8 cellular contexts compared by ENCODE assay signal in genomic region chr2:235493402-235493774, GRCh38. TPM values are rescaled to one million over a fixed set of nuclear protein-coding genes. Genes with fewer than 3 reads are reported as not detected.
DNase-seq lines count a peak whose midpoint lies in the region; ATAC-seq and TF ChIP-seq lines count a peak whose summit lies in the region.

No MANE protein-coding gene starts in this region.

- ATAC-seq in GM19455 (IDR thresholded peaks at IDR 0.05; ENCODE audit: unreplicated experiment), result no peak

- no peaks in the 10 kb centered on the region for H3K36me3 ChIP-seq in A673 (ENCODE audit: insufficient read depth, low read length, poor library complexity, severe bottlenecking)

- DNase-seq in A673 (ENCODE audit: low spot score) (no peak), HFFc6 (no peak), cerebellar cortex (ENCODE audit: low spot score) (peak; percentile 39), medulla oblongata (ENCODE audit: extremely low spot score) (peak; percentile 48), type B pancreatic cell (ENCODE audit: extremely low spot score, unreplicated experiment) (no peak), GM13977 (ENCODE audit: low spot score) (no peak), iPS-NIHi11 (ENCODE audit: low spot score) (no peak)

- H3K9me3 Mint-ChIP-seq in HFFc6, result no peaks in the 10 kb centered on the region
- peaks cover 14% of the 10 kb centered on the region for H3K9me3 Mint-ChIP-seq in type B pancreatic cell

- peak overlapping the region; percentile 85 for H3K4me3 Mint-ChIP-seq in HFFc6
- H3K4me3 Mint-ChIP-seq in type B pancreatic cell, result peak overlapping the region; percentile 97

- in situ Hi-C loops in GM13977 (cut with MboI; ENCODE audit: low pct_unique_long_range_greater_than_20kb, low sequenced_read_pairs, unreplicated experiment), result no loop called here

- BruUV-seq in A673 (replicated peaks; lab: Mats Ljungman, UMichigan), result no TSS peak

- TF ChIP-seq CTCF in A673 (conservative IDR thresholded peaks at IDR 0.05; ENCODE audit: low read depth, low read length) (no peak), HFFc6 (IDR thresholded peaks at IDR 0.05) (no peak), type B pancreatic cell (conservative IDR thresholded peaks at IDR 0.05) (no peak), GM13977 (IDR thresholded peaks at IDR 0.05; ENCODE audit: extremely low read depth, insufficient read depth, missing control alignments) (no peak)

- peak overlapping the region; percentile 75 for H3K4me3 ChIP-seq in A673 (ENCODE audit: low read depth, low read length, poor library complexity, severe bottlenecking)

- H3K4me1 ChIP-seq in A673 (ENCODE audit: insufficient read depth, low read length, poor library complexity, severe bottlenecking), result peaks cover 15% of the 10 kb centered on the region

- H3K36me3 Mint-ChIP-seq in HFFc6 (ENCODE audit: low read depth) (no peaks in the 10 kb centered on the region), type B pancreatic cell (peaks cover 5% of the 10 kb centered on the region)

- H3K27me3 Mint-ChIP-seq in HFFc6 (ENCODE audit: insufficient read depth) (peaks cover 4% of the 10 kb centered on the region), type B pancreatic cell (peaks cover 4% of the 10 kb centered on the region)

- POLR2A ChIA-PET in A673 (lab: Charles Lee; ENCODE audit: low non-redundant PET), result no interaction called here

- H3K27ac Mint-ChIP-seq in HFFc6 (peak overlapping the region; percentile 58), type B pancreatic cell (peak overlapping the region; percentile 93)

- intact Hi-C loops in A673 (cut with micrococcal nuclease; ENCODE audit: unreplicated experiment), result loop anchor here (10.0 kb wide), 1 partner anchor 359 kb away; no protein-coding TSS in a partner anchor

- no peaks in the 10 kb centered on the region for H3K9me3 ChIP-seq in A673 (ENCODE audit: low read depth, low read length, poor library complexity, severe bottlenecking)

- H3K4me1 Mint-ChIP-seq in HFFc6 (ENCODE audit: low read depth), result peaks cover 30% of the 10 kb centered on the region
- H3K4me1 Mint-ChIP-seq in type B pancreatic cell (ENCODE audit: unreplicated experiment), result peaks cover 25% of the 10 kb centered on the region

- no peaks in the 10 kb centered on the region for H3K27me3 ChIP-seq in A673 (replicated peaks; ENCODE audit: insufficient read depth, low read depth, low read length, poor library complexity)

- CTCF ChIA-PET in A673 (lab: Charles Lee), result no interaction called here

- H3K27ac ChIP-seq in A673 (ENCODE audit: low read depth, low read length, poor library complexity, severe bottlenecking), result peak overlapping the region; percentile 73

RNA-seq across cellular contexts. Expression of gene AGAP1, which starts 0.5 kb away (rescaled TPM):
- 25.3 and 27.5 TPM in 2 replicates for total RNA-seq in A673 (2021)
- 10 to 100 TPM; 14.1 to 16.0 (median 15.1) TPM for total RNA-seq in HFFc6 (2021; fragmentation: NEBNext Ultra II Directional; extraction: Animal tissue kit (Norgen Biotek cat#: 25700))
- total RNA-seq in type B pancreatic cell (ENCODE audit: low replicate concordance), result 46.3 and 52.7 TPM in 2 replicates

Comparison
In these comparisons a context has a peak if more than half of its experiments do, and no peak if none do; other contexts are left out.
1. DNase-seq: peak in cerebellar cortex (single experiment) and medulla oblongata (single experiment); none in A673 (single experiment), HFFc6 (single experiment), type B pancreatic cell (single experiment), GM13977 (single experiment) and iPS-NIHi11 (single experiment).